In the genomic region with DNA sequence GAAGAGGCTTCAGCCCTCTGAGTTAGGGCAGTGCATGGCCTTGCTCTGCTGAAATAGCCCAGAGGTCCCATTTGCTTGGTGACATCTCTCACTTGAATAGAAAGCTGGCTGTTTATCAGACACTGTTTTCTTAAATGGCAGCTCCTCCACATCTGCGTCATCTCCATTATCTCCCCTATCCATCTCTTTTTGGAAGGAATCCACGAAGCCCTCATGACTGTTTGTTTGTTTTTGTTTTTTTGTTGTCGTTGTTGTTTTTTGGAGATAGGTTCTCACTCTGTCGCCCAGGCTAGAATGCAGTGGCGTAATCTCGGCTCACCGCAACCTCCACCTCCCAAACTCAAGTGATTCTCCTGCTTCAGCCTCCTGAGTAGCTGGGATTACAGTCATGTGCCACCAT, we compare ENCODE assay signal across 10 cellular contexts. TPM values are rescaled to one million over a fixed set of nuclear protein-coding genes. Genes with fewer than 3 reads are reported as not detected.
DNase-seq lines count a peak whose midpoint lies in the region; ATAC-seq and TF ChIP-seq lines count a peak whose summit lies in the region.
"Had no signal": no experiment of that assay in that cellular context is flagged by ENCODE, and none has a peak within 500 bp of the region (broad histone marks: within the 10 kb centered on the region; RNA-seq: fewer than 3 reads in every experiment).

No MANE protein-coding gene starts in this region.

- in situ Hi-C loops in transverse colon (cut with MboI; ENCODE audit: low pct_ligation_motif_present in 1 of 4, low pct_unique_long_range_greater_than_20kb in 1 of 4, low sequenced_read_pairs in 3 of 4), result no loop called here

- no peak overlapping the region for H3K14ac ChIP-seq in mesenchymal stem cell (ENCODE audit: low read length in 2 of 2)

- DNase-seq in heart right ventricle, result no peak
- no peak for DNase-seq in Right ventricle myocardium inferior (ENCODE audit: missing footprints)
- no peak for DNase-seq in activated naive CD8-positive, alpha-beta T cell treated with anti-CD3 and anti-CD28 coated beads for 36 hours
- DNase-seq in mesenchymal stem cell, result peak; percentile 11
- no peak for DNase-seq in transverse colon
- DNase-seq in left lobe of liver (ENCODE audit: low spot score), result no peak
- no peak for DNase-seq in activated gamma-delta T cell treated with Interleukin-2 at 50 U/mL for 16 hours
- no peak for DNase-seq in NK-92 treated with Interleukin-12 subunit alpha and Interleukin-12 subunit beta, amount 100 ng/mL, for 24 hours (lab: John Stamatoyannopoulos, UW)
- DNase-seq: activated CD4-positive, CD25-positive, alpha-beta regulatory T cell treated with anti-CD3 and anti-CD28 coated beads, Interleukin-2, amount 50 U/mL, for 72 hours; NCI-H1417 treated with DMSO at 0.1 percent for 48 hours had no signal

- peak overlapping the region; percentile 4 for H2AK5ac ChIP-seq in mesenchymal stem cell (ENCODE audit: low read length, severe bottlenecking)

- peaks cover 44 to 88% (median 79%) of the 10 kb centered on the region in 9 donors for H3K4me1 ChIP-seq in heart right ventricle
- peaks cover 12% of the 10 kb centered on the region for H3K4me1 ChIP-seq in mesenchymal stem cell (ENCODE audit: control insufficient read depth, insufficient read depth, low read depth, low read length)
- H3K4me1 ChIP-seq in transverse colon, result peaks cover 38 to 82% (median 55%) of the 10 kb centered on the region in 4 donors

- H4K91ac ChIP-seq in mesenchymal stem cell (ENCODE audit: low read length), result no peak overlapping the region

- peak overlapping the region; percentile 98 for H3K9ac ChIP-seq in mesenchymal stem cell (ENCODE audit: low read length)

- peak overlapping the region; percentile 17 for H3K4me2 ChIP-seq in mesenchymal stem cell (ENCODE audit: low read length, poor library complexity, severe bottlenecking)

- H3K9me3 ChIP-seq in heart right ventricle (no peaks in the 10 kb centered on the region), mesenchymal stem cell (ENCODE audit: control insufficient read depth, low read length) (no peaks in the 10 kb centered on the region), transverse colon (no peaks in the 10 kb centered on the region)

- H3K9me3 Mint-ChIP-seq in activated naive CD8-positive, alpha-beta T cell treated with anti-CD3 and anti-CD28 coated beads for 36 hours, result no peaks in the 10 kb centered on the region

- no peak for TF ChIP-seq CTCF in heart right ventricle (IDR thresholded peaks at IDR 0.05)
- no peak for TF ChIP-seq CTCF in transverse colon (IDR thresholded peaks at IDR 0.05)

- no peak overlapping the region for H2BK12ac ChIP-seq in mesenchymal stem cell (ENCODE audit: low read length in 2 of 2)

- ATAC-seq in heart right ventricle (no peak), Right ventricle myocardium inferior (no peak), left lobe of liver (no peak)

- no peaks in the 10 kb centered on the region for H3K27me3 Mint-ChIP-seq in activated naive CD8-positive, alpha-beta T cell treated with anti-CD3 and anti-CD28 coated beads for 36 hours

- no peak for TF ChIP-seq EP300 in transverse colon (IDR thresholded peaks at IDR 0.05; ENCODE audit: low read depth)

- intact Hi-C loops in heart right ventricle (cut with DNase I), result no loop called here
- intact Hi-C loops in Right ventricle myocardium inferior (cut with DNase I), result loop anchor here (1.0 kb wide), 1 partner anchor 41 kb away; a partner anchor contains a TSS
- intact Hi-C loops in transverse colon (cut with DNase I; ENCODE audit: low total_unique reads), result no loop called here

- H2AFZ ChIP-seq in mesenchymal stem cell (ENCODE audit: low read depth, low read length), result no peak overlapping the region

- no peak overlapping the region for H2BK5ac ChIP-seq in mesenchymal stem cell (ENCODE audit: low read depth, low read length, poor library complexity, severe bottlenecking)

- H2BK120ac ChIP-seq in mesenchymal stem cell (ENCODE audit: low read depth, low read length), result no peak overlapping the region

- TF ChIP-seq POLR2A in transverse colon (IDR thresholded peaks at IDR 0.05), result no peak

- H3K36me3 Mint-ChIP-seq in activated naive CD8-positive, alpha-beta T cell treated with anti-CD3 and anti-CD28 coated beads for 36 hours, result peaks cover 8% of the 10 kb centered on the region

- no peak overlapping the region for H4K8ac ChIP-seq in mesenchymal stem cell (ENCODE audit: low read length)

- H3K4me1 Mint-ChIP-seq in activated naive CD8-positive, alpha-beta T cell treated with anti-CD3 and anti-CD28 coated beads for 36 hours, result peaks cover 48% of the 10 kb centered on the region

- no peak overlapping the region for H3K18ac ChIP-seq in mesenchymal stem cell (ENCODE audit: low read depth in 1 of 2, low read length in 2 of 2)

- H3K79me1 ChIP-seq in mesenchymal stem cell (replicated peaks; ENCODE audit: low read length, poor library complexity, severe bottlenecking), result peaks cover 1% of the 10 kb centered on the region

- H2BK15ac ChIP-seq in mesenchymal stem cell (ENCODE audit: low read depth, poor library complexity, severe bottlenecking), result no peak overlapping the region

- H3K27me3 ChIP-seq in heart right ventricle, result no peaks in the 10 kb centered on the region
- H3K27me3 ChIP-seq in mesenchymal stem cell (ENCODE audit: control insufficient read depth in 1 of 2, insufficient read depth in 1 of 2, low read length in 2 of 2), result no peaks in the 10 kb centered on the region
- H3K27me3 ChIP-seq in transverse colon, result no peaks in the 10 kb centered on the region

- H3K4ac ChIP-seq in mesenchymal stem cell (ENCODE audit: low read depth in 1 of 2, low read length in 2 of 2), result no peak overlapping the region

- H3K4me3 ChIP-seq in heart right ventricle, result peak overlapping the region in 5 of 10 donors; percentile 1 to 95 (median 81)
- H3K4me3 ChIP-seq in mesenchymal stem cell (ENCODE audit: insufficient read depth in 1 of 2, low read depth in 1 of 2, low read length in 2 of 2), result peak overlapping the region in 1 of 2 experiments; percentile 97
- H3K4me3 ChIP-seq in transverse colon, result peak overlapping the region in 1 of 4 donors; percentile 95

- peak overlapping the region; percentile 79 for H3K4me3 Mint-ChIP-seq in activated naive CD8-positive, alpha-beta T cell treated with anti-CD3 and anti-CD28 coated beads for 36 hours

- WGBS in heart right ventricle, 2 donors, result 61 to 68% methylated on average over 7 of the region's 7 CpGs
- 60% methylated on average over 2 of the region's 7 CpGs for WGBS in mesenchymal stem cell
- 82 to 86% methylated on average over 7 of the region's 7 CpGs for WGBS in transverse colon (ENCODE audit: low coverage in 1 of 2), 2 donors

- H3K36me3 ChIP-seq in heart right ventricle (no peaks in the 10 kb centered on the region), mesenchymal stem cell (ENCODE audit: control insufficient read depth in 1 of 2, insufficient read depth in 2 of 2, low read depth in 1 of 2, low read length in 2 of 2) (no peaks in the 10 kb centered on the region), transverse colon (no peaks in the 10 kb centered on the region)

- no peak overlapping the region for H3K23ac ChIP-seq in mesenchymal stem cell (ENCODE audit: low read length in 2 of 2)

- H3K27ac ChIP-seq in heart right ventricle, result peak overlapping the region in 9 of 10 donors; percentile 71 to 99 (median 98)
- peak overlapping the region; percentile 21 for H3K27ac ChIP-seq in mesenchymal stem cell (ENCODE audit: low read length, poor library complexity, severe bottlenecking)
- peak overlapping the region; percentile 94 to 99 (median 96) for H3K27ac ChIP-seq in transverse colon

- peak overlapping the region; percentile 69 for H3K27ac Mint-ChIP-seq in activated naive CD8-positive, alpha-beta T cell treated with anti-CD3 and anti-CD28 coated beads for 36 hours

RNA-seq across cellular contexts. Expression of a gene that starts 16.6 kb away (rescaled TPM):
- total RNA-seq in heart right ventricle (10 to 100 TPM; 32.1 to 57.5 (median 37.7) TPM), Right ventricle myocardium inferior (42.7 TPM), transverse colon (100 to 1,000 TPM in 1 of 4 donors, 10 to 100 TPM in 3; 57.3 to 247 (median 72.9) TPM), left lobe of liver (39.5 TPM)
- polyA plus RNA-seq in heart right ventricle, result 10 to 100 TPM; 33.5 to 41.6 TPM
- 10 to 100 TPM; 37.5 to 38.2 TPM for total RNA-seq in activated naive CD8-positive, alpha-beta T cell treated with anti-CD3 and anti-CD28 coated beads for 36 hours
- polyA plus RNA-seq in mesenchymal stem cell (2013, experiment 1 of 2), result 57.5 TPM
- 57.4 TPM for polyA plus RNA-seq in mesenchymal stem cell (2013, experiment 2 of 2)

RNA-seq across cellular contexts. Expression of a gene that starts 16.8 kb away (rescaled TPM):
- 1 to 10 TPM; 1.1 to 2.4 (median 1.8) TPM for total RNA-seq in heart right ventricle
- under 1 TPM; 0.73 to 0.86 TPM for polyA plus RNA-seq in heart right ventricle
- total RNA-seq in Right ventricle myocardium inferior, result 1.8 TPM
- 1 to 10 TPM; 2.7 TPM for total RNA-seq in activated naive CD8-positive, alpha-beta T cell treated with anti-CD3 and anti-CD28 coated beads for 36 hours
- polyA plus RNA-seq in mesenchymal stem cell (2013, experiment 1 of 2), result 1.5 TPM
- 1.6 TPM for polyA plus RNA-seq in mesenchymal stem cell (2013, experiment 2 of 2)
- total RNA-seq in transverse colon, result 1 to 10 TPM in 2 of 4 donors, under 1 TPM in 2; 0.37 to 2.4 (median 0.91) TPM
- 0.91 TPM for total RNA-seq in left lobe of liver

RNA-seq across cellular contexts. Expression of a gene that starts 35.2 kb away (rescaled TPM):
- not detected for total RNA-seq in heart right ventricle
- polyA plus RNA-seq in heart right ventricle, result not detected
- total RNA-seq in Right ventricle myocardium inferior, result not detected
- total RNA-seq in activated naive CD8-positive, alpha-beta T cell treated with anti-CD3 and anti-CD28 coated beads for 36 hours, result not detected
- not detected for polyA plus RNA-seq in mesenchymal stem cell (2013, experiment 1 of 2)
- not detected for polyA plus RNA-seq in mesenchymal stem cell (2013, experiment 2 of 2)
- total RNA-seq in transverse colon, result not detected
- total RNA-seq in left lobe of liver, result not detected

RNA-seq across cellular contexts. Expression of a gene that starts 40.7 kb away (rescaled TPM):
- total RNA-seq in heart right ventricle (10 to 100 TPM; 12.4 to 28.2 (median 17.4) TPM), Right ventricle myocardium inferior (16.5 TPM), transverse colon (10 to 100 TPM in 1 of 4 donors, 1 to 10 TPM in 3; 3.4 to 84.0 (median 8.4) TPM), left lobe of liver (6.8 TPM)
- polyA plus RNA-seq in heart right ventricle, result 10 to 100 TPM in 1 of 2 donors, 1 to 10 TPM in 1; 5.0 to 14.3 TPM
- total RNA-seq in activated naive CD8-positive, alpha-beta T cell treated with anti-CD3 and anti-CD28 coated beads for 36 hours, result 10 to 100 TPM in 1 of 2 experiments, 1 to 10 TPM in 1; 8.8 to 10.1 TPM
- polyA plus RNA-seq in mesenchymal stem cell (2013, experiment 1 of 2), result 11.7 TPM
- 11.8 TPM for polyA plus RNA-seq in mesenchymal stem cell (2013, experiment 2 of 2)

RNA-seq across cellular contexts. Expression of a gene that starts 59.1 kb away (rescaled TPM):
- total RNA-seq in heart right ventricle (10 to 100 TPM in 4 of 10 donors, 1 to 10 TPM in 6; 7.0 to 14.4 (median 9.9) TPM), Right ventricle myocardium inferior (10.0 TPM), transverse colon (10 to 100 TPM in 2 of 4 donors, 1 to 10 TPM in 2; 7.9 to 14.8 (median 11.4) TPM), left lobe of liver (4.2 TPM)
- 1 to 10 TPM; 6.5 to 6.7 TPM for polyA plus RNA-seq in heart right ventricle
- 10 to 100 TPM in 1 of 2 experiments, 1 to 10 TPM in 1; 9.8 to 10.5 TPM for total RNA-seq in activated naive CD8-positive, alpha-beta T cell treated with anti-CD3 and anti-CD28 coated beads for 36 hours
- 12.2 TPM for polyA plus RNA-seq in mesenchymal stem cell (2013, experiment 1 of 2)
- polyA plus RNA-seq in mesenchymal stem cell (2013, experiment 2 of 2), result 12.2 TPM

Comparison
In these comparisons a context has a peak if more than half of its experiments do, and no peak if none do; other contexts are left out.
1. H3K27ac ChIP-seq: peak in every context shown above with its lines; median percentile 98 in heart right ventricle; 96 in transverse colon; 21 in mesenchymal stem cell.